In the genomic region with DNA sequence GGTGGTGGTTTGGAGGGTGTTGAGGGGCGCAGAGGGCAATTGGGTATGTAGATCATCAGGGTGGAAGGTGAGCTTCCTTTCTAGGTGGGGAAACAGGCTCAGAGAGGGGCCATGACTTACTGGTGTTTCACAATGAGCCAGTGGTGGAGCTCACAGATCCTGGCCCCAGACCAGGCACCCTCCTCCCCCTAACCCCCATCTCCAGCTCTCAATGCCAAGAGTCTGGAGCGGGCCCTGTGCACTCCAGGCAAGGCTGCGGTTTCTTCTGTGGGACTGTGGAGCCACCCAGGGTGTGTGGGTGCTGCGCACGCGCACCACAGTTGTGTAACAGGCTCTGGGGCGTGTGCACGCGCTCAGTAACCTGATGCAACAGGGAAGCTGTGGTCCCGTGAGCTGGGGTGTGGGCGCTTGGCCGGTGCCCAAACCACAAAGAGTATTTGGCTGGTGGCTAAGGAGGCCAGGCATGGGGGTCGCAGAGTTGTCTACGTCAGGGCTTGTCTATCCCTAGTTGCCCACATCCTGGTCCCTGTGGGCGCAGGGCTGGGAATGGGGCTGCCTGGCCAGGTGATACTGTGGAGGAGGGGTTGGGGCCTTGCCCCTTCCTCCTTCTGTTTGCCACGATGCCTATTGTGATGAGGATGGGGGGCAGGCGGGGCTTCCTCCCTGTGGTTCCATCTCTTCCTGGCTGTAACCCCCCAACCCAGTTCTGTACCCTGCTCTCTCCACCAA, we compare ENCODE assay signal across 1 cellular context.
TF ChIP-seq lines count a peak whose summit lies in the region.

No MANE protein-coding gene starts in this region.

TF ChIP-seq in K562, 482 proteins besides CTCF, POLR2A, EP300 and RAD21 (continued from another document and continues in another):
- TF ChIP-seq, protein P1, sequence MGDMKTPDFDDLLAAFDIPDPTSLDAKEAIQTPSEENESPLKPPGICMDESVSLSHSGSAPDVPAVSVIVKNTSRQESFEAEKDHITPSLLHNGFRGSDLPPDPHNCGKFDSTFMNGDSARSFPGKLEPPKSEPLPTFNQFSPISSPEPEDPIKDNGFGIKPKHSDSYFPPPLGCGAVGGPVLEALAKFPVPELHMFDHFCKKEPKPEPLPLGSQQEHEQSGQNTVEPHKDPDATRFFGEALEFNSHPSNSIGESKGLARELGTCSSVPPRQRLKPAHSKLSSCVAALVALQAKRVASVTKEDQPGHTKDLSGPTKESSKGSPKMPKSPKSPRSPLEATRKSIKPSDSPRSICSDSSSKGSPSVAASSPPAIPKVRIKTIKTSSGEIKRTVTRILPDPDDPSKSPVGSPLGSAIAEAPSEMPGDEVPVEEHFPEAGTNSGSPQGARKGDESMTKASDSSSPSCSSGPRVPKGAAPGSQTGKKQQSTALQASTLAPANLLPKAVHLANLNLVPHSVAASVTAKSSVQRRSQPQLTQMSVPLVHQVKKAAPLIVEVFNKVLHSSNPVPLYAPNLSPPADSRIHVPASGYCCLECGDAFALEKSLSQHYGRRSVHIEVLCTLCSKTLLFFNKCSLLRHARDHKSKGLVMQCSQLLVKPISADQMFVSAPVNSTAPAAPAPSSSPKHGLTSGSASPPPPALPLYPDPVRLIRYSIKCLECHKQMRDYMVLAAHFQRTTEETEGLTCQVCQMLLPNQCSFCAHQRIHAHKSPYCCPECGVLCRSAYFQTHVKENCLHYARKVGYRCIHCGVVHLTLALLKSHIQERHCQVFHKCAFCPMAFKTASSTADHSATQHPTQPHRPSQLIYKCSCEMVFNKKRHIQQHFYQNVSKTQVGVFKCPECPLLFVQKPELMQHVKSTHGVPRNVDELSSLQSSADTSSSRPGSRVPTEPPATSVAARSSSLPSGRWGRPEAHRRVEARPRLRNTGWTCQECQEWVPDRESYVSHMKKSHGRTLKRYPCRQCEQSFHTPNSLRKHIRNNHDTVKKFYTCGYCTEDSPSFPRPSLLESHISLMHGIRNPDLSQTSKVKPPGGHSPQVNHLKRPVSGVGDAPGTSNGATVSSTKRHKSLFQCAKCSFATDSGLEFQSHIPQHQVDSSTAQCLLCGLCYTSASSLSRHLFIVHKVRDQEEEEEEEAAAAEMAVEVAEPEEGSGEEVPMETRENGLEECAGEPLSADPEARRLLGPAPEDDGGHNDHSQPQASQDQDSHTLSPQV (IDR thresholded peaks at IDR 0.05), result peak; percentile 92
- no peak for TF ChIP-seq HOXB6 (CRISPR knock-in tag; IDR thresholded peaks at IDR 0.05; ENCODE audit: borderline replicate concordance)
- TF ChIP-seq GABPA (tag; conservative IDR thresholded peaks at IDR 0.05; ENCODE audit: low read depth), result 0 out of 2 replicates have a peak, but pooled peaks have one; percentile 14
- TF ChIP-seq, protein P2, sequence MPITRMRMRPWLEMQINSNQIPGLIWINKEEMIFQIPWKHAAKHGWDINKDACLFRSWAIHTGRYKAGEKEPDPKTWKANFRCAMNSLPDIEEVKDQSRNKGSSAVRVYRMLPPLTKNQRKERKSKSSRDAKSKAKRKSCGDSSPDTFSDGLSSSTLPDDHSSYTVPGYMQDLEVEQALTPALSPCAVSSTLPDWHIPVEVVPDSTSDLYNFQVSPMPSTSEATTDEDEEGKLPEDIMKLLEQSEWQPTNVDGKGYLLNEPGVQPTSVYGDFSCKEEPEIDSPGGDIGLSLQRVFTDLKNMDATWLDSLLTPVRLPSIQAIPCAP (CRISPR knock-in tag; IDR thresholded peaks at IDR 0.05; ENCODE audit: borderline replicate concordance), result no peak
- no peak for TF ChIP-seq ZNF77 (CRISPR knock-in tag; IDR thresholded peaks at IDR 0.05)
- no peak for TF ChIP-seq JUNB (CRISPR knock-in tag; conservative IDR thresholded peaks at IDR 0.05)
- TF ChIP-seq, protein P3, sequence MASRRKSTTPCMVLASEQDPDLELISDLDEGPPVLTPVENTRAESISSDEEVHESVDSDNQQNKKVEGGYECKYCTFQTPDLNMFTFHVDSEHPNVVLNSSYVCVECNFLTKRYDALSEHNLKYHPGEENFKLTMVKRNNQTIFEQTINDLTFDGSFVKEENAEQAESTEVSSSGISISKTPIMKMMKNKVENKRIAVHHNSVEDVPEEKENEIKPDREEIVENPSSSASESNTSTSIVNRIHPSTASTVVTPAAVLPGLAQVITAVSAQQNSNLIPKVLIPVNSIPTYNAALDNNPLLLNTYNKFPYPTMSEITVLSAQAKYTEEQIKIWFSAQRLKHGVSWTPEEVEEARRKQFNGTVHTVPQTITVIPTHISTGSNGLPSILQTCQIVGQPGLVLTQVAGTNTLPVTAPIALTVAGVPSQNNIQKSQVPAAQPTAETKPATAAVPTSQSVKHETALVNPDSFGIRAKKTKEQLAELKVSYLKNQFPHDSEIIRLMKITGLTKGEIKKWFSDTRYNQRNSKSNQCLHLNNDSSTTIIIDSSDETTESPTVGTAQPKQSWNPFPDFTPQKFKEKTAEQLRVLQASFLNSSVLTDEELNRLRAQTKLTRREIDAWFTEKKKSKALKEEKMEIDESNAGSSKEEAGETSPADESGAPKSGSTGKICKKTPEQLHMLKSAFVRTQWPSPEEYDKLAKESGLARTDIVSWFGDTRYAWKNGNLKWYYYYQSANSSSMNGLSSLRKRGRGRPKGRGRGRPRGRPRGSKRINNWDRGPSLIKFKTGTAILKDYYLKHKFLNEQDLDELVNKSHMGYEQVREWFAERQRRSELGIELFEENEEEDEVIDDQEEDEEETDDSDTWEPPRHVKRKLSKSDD (conservative IDR thresholded peaks at IDR 0.05; ENCODE audit: low read length), result no peak
- TF ChIP-seq HDAC1 (IDR thresholded peaks at IDR 0.05), result peak in 1 of 2 experiments; percentile 68; a peak in 1 of 4 replicates
- no peak for TF ChIP-seq RBM14 (IDR thresholded peaks at IDR 0.05; ENCODE audit: borderline replicate concordance, insufficient read depth, low read depth, low read length)
- peak; percentile 50; the same call in 1 of the 2 replicates for TF ChIP-seq HDAC8 (tag; IDR thresholded peaks at IDR 0.05)
- TF ChIP-seq, protein P4, sequence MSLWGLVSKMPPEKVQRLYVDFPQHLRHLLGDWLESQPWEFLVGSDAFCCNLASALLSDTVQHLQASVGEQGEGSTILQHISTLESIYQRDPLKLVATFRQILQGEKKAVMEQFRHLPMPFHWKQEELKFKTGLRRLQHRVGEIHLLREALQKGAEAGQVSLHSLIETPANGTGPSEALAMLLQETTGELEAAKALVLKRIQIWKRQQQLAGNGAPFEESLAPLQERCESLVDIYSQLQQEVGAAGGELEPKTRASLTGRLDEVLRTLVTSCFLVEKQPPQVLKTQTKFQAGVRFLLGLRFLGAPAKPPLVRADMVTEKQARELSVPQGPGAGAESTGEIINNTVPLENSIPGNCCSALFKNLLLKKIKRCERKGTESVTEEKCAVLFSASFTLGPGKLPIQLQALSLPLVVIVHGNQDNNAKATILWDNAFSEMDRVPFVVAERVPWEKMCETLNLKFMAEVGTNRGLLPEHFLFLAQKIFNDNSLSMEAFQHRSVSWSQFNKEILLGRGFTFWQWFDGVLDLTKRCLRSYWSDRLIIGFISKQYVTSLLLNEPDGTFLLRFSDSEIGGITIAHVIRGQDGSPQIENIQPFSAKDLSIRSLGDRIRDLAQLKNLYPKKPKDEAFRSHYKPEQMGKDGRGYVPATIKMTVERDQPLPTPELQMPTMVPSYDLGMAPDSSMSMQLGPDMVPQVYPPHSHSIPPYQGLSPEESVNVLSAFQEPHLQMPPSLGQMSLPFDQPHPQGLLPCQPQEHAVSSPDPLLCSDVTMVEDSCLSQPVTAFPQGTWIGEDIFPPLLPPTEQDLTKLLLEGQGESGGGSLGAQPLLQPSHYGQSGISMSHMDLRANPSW (CRISPR knock-in tag; IDR thresholded peaks at IDR 0.05), result peak; percentile 24; the same call in 1 of the 2 replicates
- TF ChIP-seq HNRNPUL1 (IDR thresholded peaks at IDR 0.05; ENCODE audit: low read length), result no peak
- TF ChIP-seq, protein P5, sequence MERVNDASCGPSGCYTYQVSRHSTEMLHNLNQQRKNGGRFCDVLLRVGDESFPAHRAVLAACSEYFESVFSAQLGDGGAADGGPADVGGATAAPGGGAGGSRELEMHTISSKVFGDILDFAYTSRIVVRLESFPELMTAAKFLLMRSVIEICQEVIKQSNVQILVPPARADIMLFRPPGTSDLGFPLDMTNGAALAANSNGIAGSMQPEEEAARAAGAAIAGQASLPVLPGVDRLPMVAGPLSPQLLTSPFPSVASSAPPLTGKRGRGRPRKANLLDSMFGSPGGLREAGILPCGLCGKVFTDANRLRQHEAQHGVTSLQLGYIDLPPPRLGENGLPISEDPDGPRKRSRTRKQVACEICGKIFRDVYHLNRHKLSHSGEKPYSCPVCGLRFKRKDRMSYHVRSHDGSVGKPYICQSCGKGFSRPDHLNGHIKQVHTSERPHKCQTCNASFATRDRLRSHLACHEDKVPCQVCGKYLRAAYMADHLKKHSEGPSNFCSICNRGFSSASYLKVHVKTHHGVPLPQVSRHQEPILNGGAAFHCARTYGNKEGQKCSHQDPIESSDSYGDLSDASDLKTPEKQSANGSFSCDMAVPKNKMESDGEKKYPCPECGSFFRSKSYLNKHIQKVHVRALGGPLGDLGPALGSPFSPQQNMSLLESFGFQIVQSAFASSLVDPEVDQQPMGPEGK (CRISPR knock-in tag; IDR thresholded peaks at IDR 0.05; ENCODE audit: borderline replicate concordance), result no peak
- 0 out of 2 replicates have a peak, but pooled peaks have one; percentile 36 for TF ChIP-seq MTA2 (IDR thresholded peaks at IDR 0.05; ENCODE audit: low read depth)
- no peak for TF ChIP-seq KDM5B (IDR thresholded peaks at IDR 0.05; ENCODE audit: insufficient replicate concordance, low read depth, low read length)
- TF ChIP-seq, protein P6, sequence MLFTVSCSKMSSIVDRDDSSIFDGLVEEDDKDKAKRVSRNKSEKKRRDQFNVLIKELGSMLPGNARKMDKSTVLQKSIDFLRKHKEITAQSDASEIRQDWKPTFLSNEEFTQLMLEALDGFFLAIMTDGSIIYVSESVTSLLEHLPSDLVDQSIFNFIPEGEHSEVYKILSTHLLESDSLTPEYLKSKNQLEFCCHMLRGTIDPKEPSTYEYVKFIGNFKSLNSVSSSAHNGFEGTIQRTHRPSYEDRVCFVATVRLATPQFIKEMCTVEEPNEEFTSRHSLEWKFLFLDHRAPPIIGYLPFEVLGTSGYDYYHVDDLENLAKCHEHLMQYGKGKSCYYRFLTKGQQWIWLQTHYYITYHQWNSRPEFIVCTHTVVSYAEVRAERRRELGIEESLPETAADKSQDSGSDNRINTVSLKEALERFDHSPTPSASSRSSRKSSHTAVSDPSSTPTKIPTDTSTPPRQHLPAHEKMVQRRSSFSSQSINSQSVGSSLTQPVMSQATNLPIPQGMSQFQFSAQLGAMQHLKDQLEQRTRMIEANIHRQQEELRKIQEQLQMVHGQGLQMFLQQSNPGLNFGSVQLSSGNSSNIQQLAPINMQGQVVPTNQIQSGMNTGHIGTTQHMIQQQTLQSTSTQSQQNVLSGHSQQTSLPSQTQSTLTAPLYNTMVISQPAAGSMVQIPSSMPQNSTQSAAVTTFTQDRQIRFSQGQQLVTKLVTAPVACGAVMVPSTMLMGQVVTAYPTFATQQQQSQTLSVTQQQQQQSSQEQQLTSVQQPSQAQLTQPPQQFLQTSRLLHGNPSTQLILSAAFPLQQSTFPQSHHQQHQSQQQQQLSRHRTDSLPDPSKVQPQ (CRISPR knock-in tag; IDR thresholded peaks at IDR 0.05; ENCODE audit: borderline replicate concordance), result no peak
- peak; percentile 95 for TF ChIP-seq ATF7 (IDR thresholded peaks at IDR 0.05)
- 0 out of 2 replicates have a peak, but pooled peaks have one; percentile 7 for TF ChIP-seq TAF7 (tag; IDR thresholded peaks at IDR 0.05)
- TF ChIP-seq, protein P7, sequence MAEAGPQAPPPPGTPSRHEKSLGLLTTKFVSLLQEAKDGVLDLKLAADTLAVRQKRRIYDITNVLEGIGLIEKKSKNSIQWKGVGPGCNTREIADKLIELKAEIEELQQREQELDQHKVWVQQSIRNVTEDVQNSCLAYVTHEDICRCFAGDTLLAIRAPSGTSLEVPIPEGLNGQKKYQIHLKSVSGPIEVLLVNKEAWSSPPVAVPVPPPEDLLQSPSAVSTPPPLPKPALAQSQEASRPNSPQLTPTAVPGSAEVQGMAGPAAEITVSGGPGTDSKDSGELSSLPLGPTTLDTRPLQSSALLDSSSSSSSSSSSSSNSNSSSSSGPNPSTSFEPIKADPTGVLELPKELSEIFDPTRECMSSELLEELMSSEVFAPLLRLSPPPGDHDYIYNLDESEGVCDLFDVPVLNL (CRISPR knock-in tag; IDR thresholded peaks at IDR 0.05; ENCODE audit: low read depth), result no peak
- TF ChIP-seq NR3C1 (CRISPR knock-in tag; IDR thresholded peaks at IDR 0.05), result no peak
- peak; percentile 21; the same call in 1 of the 2 replicates for TF ChIP-seq TCF7 (IDR thresholded peaks at IDR 0.05; ENCODE audit: borderline replicate concordance)
- TF ChIP-seq TAF15 (IDR thresholded peaks at IDR 0.05; ENCODE audit: low read depth, low read length), result no peak
- TF ChIP-seq NFIX (CRISPR knock-in tag; IDR thresholded peaks at IDR 0.05; ENCODE audit: low read depth), result peak; percentile 43; the same call in 1 of the 2 replicates
- TF ChIP-seq SMAD3 (CRISPR knock-in tag; conservative IDR thresholded peaks at IDR 0.05), result peak; percentile 69
- peak; percentile 98 for TF ChIP-seq LEF1 (IDR thresholded peaks at IDR 0.05)
- TF ChIP-seq ZFX (CRISPR knock-in tag; IDR thresholded peaks at IDR 0.05), result peak; percentile 67
- TF ChIP-seq RBBP5 (IDR thresholded peaks at IDR 0.05; ENCODE audit: borderline replicate concordance, insufficient read depth, low read length, poor library complexity, severe bottlenecking), result peak; percentile 30
- TF ChIP-seq, protein P8, sequence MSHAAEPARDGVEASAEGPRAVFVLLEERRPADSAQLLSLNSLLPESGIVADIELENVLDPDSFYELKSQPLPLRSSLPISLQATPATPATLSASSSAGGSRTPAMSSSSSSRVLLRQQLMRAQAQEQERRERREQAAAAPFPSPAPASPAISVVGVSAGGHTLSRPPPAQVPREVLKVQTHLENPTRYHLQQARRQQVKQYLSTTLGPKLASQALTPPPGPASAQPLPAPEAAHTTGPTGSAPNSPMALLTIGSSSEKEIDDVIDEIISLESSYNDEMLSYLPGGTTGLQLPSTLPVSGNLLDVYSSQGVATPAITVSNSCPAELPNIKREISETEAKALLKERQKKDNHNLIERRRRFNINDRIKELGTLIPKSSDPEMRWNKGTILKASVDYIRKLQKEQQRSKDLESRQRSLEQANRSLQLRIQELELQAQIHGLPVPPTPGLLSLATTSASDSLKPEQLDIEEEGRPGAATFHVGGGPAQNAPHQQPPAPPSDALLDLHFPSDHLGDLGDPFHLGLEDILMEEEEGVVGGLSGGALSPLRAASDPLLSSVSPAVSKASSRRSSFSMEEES (CRISPR knock-in tag; IDR thresholded peaks at IDR 0.05), result peak; percentile 64
